In the genomic region with DNA sequence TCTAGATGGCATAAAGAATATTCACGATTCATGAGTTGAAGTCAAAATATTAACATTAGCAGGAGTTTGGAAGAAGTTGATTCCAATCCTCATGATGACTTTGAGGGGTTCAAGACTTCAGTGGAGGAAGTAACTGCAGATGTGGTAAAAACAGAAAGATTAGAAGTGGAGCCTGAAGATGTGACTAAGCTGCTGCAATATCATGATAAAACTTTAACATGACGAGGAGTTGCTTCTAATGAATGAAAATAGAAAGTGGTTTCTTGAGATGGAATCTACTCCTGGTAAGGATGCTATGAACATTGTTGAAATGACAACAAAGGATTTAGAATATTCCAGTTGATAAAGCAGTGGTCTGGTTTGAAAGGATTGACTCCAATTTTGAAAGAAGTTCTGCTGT, we compare ENCODE assay signal across 25 cellular contexts.
"Had no signal": no experiment of that assay in that cellular context is flagged by ENCODE, and none has a peak within 500 bp of the region (broad histone marks: within the 10 kb centered on the region; RNA-seq: fewer than 3 reads in every experiment).

No MANE protein-coding gene starts in this region.

- H3K4me2 ChIP-seq: neural progenitor cell had no signal

- H3K4me1 ChIP-seq: neural progenitor cell, parathyroid adenoma, psoas muscle, right lobe of liver, sigmoid colon, stomach, thyroid gland, tibial nerve, upper lobe of left lung, vagina had no signal

- H3K4me3 ChIP-seq: neural progenitor cell, ovary, psoas muscle, right lobe of liver, sigmoid colon, stomach, thoracic aorta, thyroid gland, tibial nerve, upper lobe of left lung, vagina had no signal

- H3K36me3 ChIP-seq: neural progenitor cell, ovary, right lobe of liver, sigmoid colon, stomach, thoracic aorta, thyroid gland, tibial nerve, upper lobe of left lung, vagina had no signal

- H3K9me3 ChIP-seq: ovary, psoas muscle, right lobe of liver, sigmoid colon, stomach, thoracic aorta, thyroid gland, tibial nerve, upper lobe of left lung, vagina had no signal

- H3K79me2 ChIP-seq: parathyroid adenoma had no signal

- H3K27me3 ChIP-seq: neural progenitor cell, ovary, right lobe of liver, sigmoid colon, stomach, thyroid gland, tibial nerve, upper lobe of left lung, vagina had no signal

- H3K9ac ChIP-seq: neural progenitor cell, parathyroid adenoma had no signal

- ATAC-seq: natural killer cell; psoas muscle; right cardiac atrium; right lobe of liver; stimulated activated effector memory CD8-positive, alpha-beta T cell treated with anti-CD3 and anti-CD28 coated beads, Interleukin-12 subunit alpha, Interleukin-12 subunit beta, amount 100 ng/mL, for 72 hours; stimulated activated naive B cell treated with anti-CD40 and anti-IgM and Interleukin-4, amounts not matched to agents 10 μg/mL and 1 μg/mL and 100 μg/mL, for 72 hours had no signal

- FAIRE-seq: small intestine, urothelium cell line had no signal

- H2AFZ ChIP-seq: neural progenitor cell, parathyroid adenoma had no signal

- H3K27ac ChIP-seq: neural progenitor cell, ovary, parathyroid adenoma, psoas muscle, right lobe of liver, sigmoid colon, stomach, thoracic aorta, thyroid gland, tibial nerve, upper lobe of left lung, vagina had no signal

- DNase-seq: natural killer cell; occipital lobe; ovary; posterior cingulate gyrus; psoas muscle; right cardiac atrium; right lobe of liver; sigmoid colon; small intestine; stimulated activated CD4-positive, alpha-beta T cell treated with anti-CD3 and anti-CD28 coated beads, Interleukin-15, amount 100 ng/mL, for 24 hours; stimulated activated CD4-positive, alpha-beta T cell treated with anti-CD3 and anti-CD28 coated beads, Interleukin-2, amount 100 ng/mL, for 24 hours; stimulated activated CD4-positive, alpha-beta T cell treated with anti-CD3 and anti-CD28 coated beads, Interleukin-2, amount 100 ng/mL, for 48 hours; stimulated activated CD4-positive, alpha-beta T cell treated with anti-CD3 and anti-CD28 coated beads, Interleukin-4, amount 100 ng/mL, for 24 hours; stimulated activated naive B cell treated with anti-CD40 and anti-IgM and Interleukin-4, amounts not matched to agents 10 μg/mL and 1 μg/mL and 100 μg/mL, for 72 hours; stimulated activated naive CD4-positive, alpha-beta T cell treated with Interleukin-2 at 50 U/mL for 16 hours; stomach; thyroid gland; upper lobe of left lung had no signal
